36 cellular contexts compared by ENCODE assay signal in the genomic region with DNA sequence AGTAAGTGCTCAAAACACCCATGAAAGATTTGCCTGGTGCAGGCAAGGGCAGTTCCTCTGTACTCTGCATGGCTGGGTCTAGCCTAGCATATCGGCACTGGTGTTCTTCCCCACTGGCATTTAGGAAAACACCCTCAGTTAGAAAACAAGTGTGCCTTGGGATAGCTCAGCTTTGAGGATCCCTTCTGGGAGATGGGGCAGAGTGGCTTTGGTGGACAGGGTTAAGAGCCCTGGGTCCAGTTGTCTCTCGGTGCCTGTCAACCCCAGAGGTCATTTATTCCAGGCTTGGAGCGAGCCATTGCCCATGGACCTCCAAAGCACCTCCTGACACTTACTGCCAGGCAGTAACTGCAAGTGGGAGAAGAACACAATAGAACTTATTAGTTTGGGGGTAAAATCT.
"Had no signal": no experiment of that assay in that cellular context is flagged by ENCODE, and none has a peak within 500 bp of the region (broad histone marks: within the 10 kb centered on the region; RNA-seq: fewer than 3 reads in every experiment).

No MANE protein-coding gene starts in this region.

- H3K4me1 Mint-ChIP-seq: activated B cell treated with CpG ODN at 0.5 μM for 24 hours; activated CD4-positive, alpha-beta T cell treated with anti-CD3 and anti-CD28 coated beads, Interleukin-2, amount 10 ng/mL, durations not matched to agents 24 days and 14 days; activated naive CD4-positive, alpha-beta T cell treated with anti-CD3 and anti-CD28 coated beads, Interleukin-2, amount 10 ng/mL, durations not matched to agents 7 days and 5 days; activated naive CD4-positive, alpha-beta T cell treated with anti-CD3 and anti-CD28 coated beads, Interleukin-2, amount 50 U/mL, for 24 hours; activated naive CD8-positive, alpha-beta T cell treated with anti-CD3 and anti-CD28 coated beads, Interleukin-2, amount 10 ng/mL, durations not matched to agents 7 days and 5 days; activated naive CD8-positive, alpha-beta T cell treated with anti-CD3 and anti-CD28 coated beads, Interleukin-2, amount 50 U/mL, for 24 hours; activated T-helper 17 cell treated with anti-CD3 and anti-CD28 coated beads, Interleukin-2, amount 50 U/mL, for 72 hours; central memory CD8-positive, alpha-beta T cell had no signal

- H3K27ac ChIP-seq: ascending aorta, cardiac muscle cell, VCaP had no signal

- H3K27ac Mint-ChIP-seq: activated B cell treated with CpG ODN at 0.5 μM for 24 hours; activated CD4-positive, alpha-beta memory T cell treated with anti-CD3 and anti-CD28 coated beads for 36 hours; activated CD4-positive, alpha-beta T cell treated with anti-CD3 and anti-CD28 coated beads, Interleukin-2, amount 10 ng/mL, durations not matched to agents 24 days and 14 days; activated CD8-positive, alpha-beta T cell treated with anti-CD3 and anti-CD28 coated beads for 36 hours; activated naive CD4-positive, alpha-beta T cell treated with anti-CD3 and anti-CD28 coated beads, Interleukin-2, amount 10 ng/mL, durations not matched to agents 7 days and 5 days; activated naive CD4-positive, alpha-beta T cell treated with anti-CD3 and anti-CD28 coated beads, Interleukin-2, amount 50 U/mL, for 24 hours; activated naive CD8-positive, alpha-beta T cell; activated naive CD8-positive, alpha-beta T cell treated with anti-CD3 and anti-CD28 coated beads, Interleukin-2, amount 10 ng/mL, durations not matched to agents 7 days and 5 days; activated naive CD8-positive, alpha-beta T cell treated with anti-CD3 and anti-CD28 coated beads, Interleukin-2, amount 50 U/mL, for 24 hours; activated T-cell treated with anti-CD3 and anti-CD28 coated beads, Interleukin-2, amount 50 U/mL, for 72 hours; activated T-helper 1 cell treated with anti-CD3 and anti-CD28 coated beads, Interleukin-12 subunit alpha, Interleukin-12 subunit beta, Interleukin-2, Interleukin-4 antibody, amounts not matched to agents 30 ng/mL and 10 ng/mL and 1 ng/mL, durations not matched to agents 14 hours and 24 hours and 36 hours; activated T-helper 17 cell treated with anti-CD3 and anti-CD28 coated beads, Interleukin-2, amount 50 U/mL, for 72 hours; T-helper 1 cell treated with Interleukin-12 subunit alpha and Interleukin-12 subunit beta and Interleukin-4 antibody, amounts not matched to agents 30 μg/mL and 1 μg/mL, for 36 hours; T-helper 2 cell treated with Interferon-gamma antibody and Interleukin-4, amounts not matched to agents 5 μg/mL and 100 μg/mL, for 36 hours had no signal

- H3K36me3 Mint-ChIP-seq: activated CD4-positive, alpha-beta memory T cell treated with anti-CD3 and anti-CD28 coated beads for 36 hours; activated naive CD4-positive, alpha-beta T cell treated with anti-CD3 and anti-CD28 coated beads, Interleukin-2, amount 10 ng/mL, durations not matched to agents 7 days and 5 days; activated naive CD4-positive, alpha-beta T cell treated with anti-CD3 and anti-CD28 coated beads, Interleukin-2, amount 50 U/mL, for 24 hours; activated naive CD8-positive, alpha-beta T cell; activated naive CD8-positive, alpha-beta T cell treated with anti-CD3 and anti-CD28 coated beads, Interleukin-2, amount 10 ng/mL, durations not matched to agents 7 days and 5 days had no signal

- H3K4me3 Mint-ChIP-seq: activated B cell treated with CpG ODN at 0.5 μM for 24 hours; activated CD4-positive, alpha-beta memory T cell treated with anti-CD3 and anti-CD28 coated beads for 36 hours; activated CD4-positive, alpha-beta T cell treated with anti-CD3 and anti-CD28 coated beads, Interleukin-2, amount 10 ng/mL, durations not matched to agents 24 days and 14 days; activated CD8-positive, alpha-beta T cell treated with anti-CD3 and anti-CD28 coated beads for 36 hours; activated naive CD4-positive, alpha-beta T cell treated with anti-CD3 and anti-CD28 coated beads, Interleukin-2, amount 10 ng/mL, durations not matched to agents 7 days and 5 days; activated naive CD4-positive, alpha-beta T cell treated with anti-CD3 and anti-CD28 coated beads, Interleukin-2, amount 50 U/mL, for 24 hours; activated naive CD8-positive, alpha-beta T cell; activated naive CD8-positive, alpha-beta T cell treated with anti-CD3 and anti-CD28 coated beads, Interleukin-2, amount 10 ng/mL, durations not matched to agents 7 days and 5 days; activated naive CD8-positive, alpha-beta T cell treated with anti-CD3 and anti-CD28 coated beads, Interleukin-2, amount 50 U/mL, for 24 hours; activated T-cell treated with anti-CD3 and anti-CD28 coated beads, Interleukin-2, amount 50 U/mL, for 4 hours; activated T-cell treated with anti-CD3 and anti-CD28 coated beads, Interleukin-2, amount 50 U/mL, for 72 hours; activated T-helper 1 cell treated with anti-CD3 and anti-CD28 coated beads, Interleukin-12 subunit alpha, Interleukin-12 subunit beta, Interleukin-2, Interleukin-4 antibody, amounts not matched to agents 30 ng/mL and 10 ng/mL and 1 ng/mL, durations not matched to agents 14 hours and 24 hours and 36 hours; activated T-helper 17 cell treated with anti-CD3 and anti-CD28 coated beads, Interleukin-2, amount 50 U/mL, for 72 hours; brain; central memory CD8-positive, alpha-beta T cell; T-helper 1 cell treated with Interleukin-12 subunit alpha and Interleukin-12 subunit beta and Interleukin-4 antibody, amounts not matched to agents 30 μg/mL and 1 μg/mL, for 36 hours; T-helper 2 cell treated with Interferon-gamma antibody and Interleukin-4, amounts not matched to agents 5 μg/mL and 100 μg/mL, for 36 hours had no signal

- H3K9me3 Mint-ChIP-seq: activated B cell treated with CpG ODN at 0.5 μM for 24 hours; activated CD4-positive, alpha-beta memory T cell treated with anti-CD3 and anti-CD28 coated beads for 36 hours; activated CD4-positive, alpha-beta T cell treated with anti-CD3 and anti-CD28 coated beads, Interleukin-2, amount 10 ng/mL, durations not matched to agents 24 days and 14 days; activated CD8-positive, alpha-beta T cell treated with anti-CD3 and anti-CD28 coated beads for 36 hours; activated naive CD4-positive, alpha-beta T cell treated with anti-CD3 and anti-CD28 coated beads, Interleukin-2, amount 10 ng/mL, durations not matched to agents 7 days and 5 days; activated naive CD4-positive, alpha-beta T cell treated with anti-CD3 and anti-CD28 coated beads, Interleukin-2, amount 50 U/mL, for 24 hours; activated naive CD8-positive, alpha-beta T cell treated with anti-CD3 and anti-CD28 coated beads, Interleukin-2, amount 10 ng/mL, durations not matched to agents 7 days and 5 days; activated naive CD8-positive, alpha-beta T cell treated with anti-CD3 and anti-CD28 coated beads, Interleukin-2, amount 50 U/mL, for 24 hours; activated T-cell treated with anti-CD3 and anti-CD28 coated beads, Interleukin-2, amount 50 U/mL, for 4 hours; activated T-cell treated with anti-CD3 and anti-CD28 coated beads, Interleukin-2, amount 50 U/mL, for 72 hours; activated T-helper 1 cell treated with anti-CD3 and anti-CD28 coated beads, Interleukin-12 subunit alpha, Interleukin-12 subunit beta, Interleukin-2, Interleukin-4 antibody, amounts not matched to agents 30 ng/mL and 10 ng/mL and 1 ng/mL, durations not matched to agents 14 hours and 24 hours and 36 hours; activated T-helper 17 cell treated with anti-CD3 and anti-CD28 coated beads, Interleukin-2, amount 50 U/mL, for 72 hours; brain; central memory CD8-positive, alpha-beta T cell; T-helper 1 cell treated with Interleukin-12 subunit alpha and Interleukin-12 subunit beta and Interleukin-4 antibody, amounts not matched to agents 30 μg/mL and 1 μg/mL, for 36 hours; T-helper 2 cell treated with Interferon-gamma antibody and Interleukin-4, amounts not matched to agents 5 μg/mL and 100 μg/mL, for 36 hours had no signal

- H3K9me3 ChIP-seq: ascending aorta had no signal

- H3K4me3 ChIP-seq: ascending aorta, cardiac muscle cell had no signal

- H3K27me3 ChIP-seq: ascending aorta, cardiac muscle cell had no signal

- ATAC-seq: activated CD8-positive, alpha-beta T cell treated with anti-CD3 and anti-CD28 coated beads for 36 hours; activated naive CD8-positive, alpha-beta T cell treated with anti-CD3 and anti-CD28 coated beads, Interleukin-2, amount 50 U/mL, for 24 hours; activated T-cell treated with anti-CD3 and anti-CD28 coated beads, Interleukin-2, amount 50 U/mL, for 4 hours; activated T-cell treated with anti-CD3 and anti-CD28 coated beads, Interleukin-2, amount 50 U/mL, for 72 hours; activated T-helper 17 cell treated with anti-CD3 and anti-CD28 coated beads, Interleukin-2, amount 50 U/mL, for 72 hours had no signal

- H3K27me3 Mint-ChIP-seq: activated B cell treated with CpG ODN at 0.5 μM for 24 hours; activated CD4-positive, alpha-beta memory T cell treated with anti-CD3 and anti-CD28 coated beads for 36 hours; activated CD8-positive, alpha-beta T cell treated with anti-CD3 and anti-CD28 coated beads for 36 hours; activated naive CD4-positive, alpha-beta T cell treated with anti-CD3 and anti-CD28 coated beads, Interleukin-2, amount 10 ng/mL, durations not matched to agents 7 days and 5 days; activated naive CD8-positive, alpha-beta T cell; activated naive CD8-positive, alpha-beta T cell treated with anti-CD3 and anti-CD28 coated beads, Interleukin-2, amount 10 ng/mL, durations not matched to agents 7 days and 5 days; activated naive CD8-positive, alpha-beta T cell treated with anti-CD3 and anti-CD28 coated beads, Interleukin-2, amount 50 U/mL, for 24 hours had no signal

- DNase-seq: activated B cell treated with CpG ODN at 0.5 μM for 24 hours; activated CD4-positive, alpha-beta memory T cell treated with anti-CD3 and anti-CD28 coated beads for 36 hours; activated CD4-positive, alpha-beta T cell treated with anti-CD3 and anti-CD28 coated beads for 4 hours; activated CD4-positive, alpha-beta T cell treated with anti-CD3 and anti-CD28 coated beads, Interleukin-2, amount 10 ng/mL, durations not matched to agents 24 days and 14 days; activated CD4-positive, alpha-beta T cell treated with anti-CD3 and anti-CD28 coated beads, Interleukin-2, amount 50 U/mL, for 1 hour; activated CD4-positive, alpha-beta T cell treated with anti-CD3 and anti-CD28 coated beads, Interleukin-2, amount 50 U/mL, for 4 hours; activated CD4-positive, CD25-positive, alpha-beta regulatory T cell treated with anti-CD3 and anti-CD28 coated beads, Interleukin-2, amount 50 U/mL, for 72 hours; activated CD8-positive, alpha-beta memory T cell treated with anti-CD3 and anti-CD28 coated beads, Interleukin-2, amount 50 U/mL, for 4 hours; activated CD8-positive, alpha-beta T cell treated with anti-CD3 and anti-CD28 coated beads for 36 hours; activated effector memory CD4-positive, alpha-beta T cell treated with anti-CD3 and anti-CD28 coated beads, Interleukin-2, amount 50 U/mL, for 16 hours; activated gamma-delta T cell treated with Interleukin-2 at 50 U/mL for 16 hours; activated naive CD4-positive, alpha-beta T cell; activated naive CD4-positive, alpha-beta T cell treated with anti-CD3 and anti-CD28 coated beads, Interleukin-2, amount 10 ng/mL, durations not matched to agents 7 days and 5 days; activated naive CD8-positive, alpha-beta T cell treated with anti-CD3 and anti-CD28 coated beads, Interleukin-2, amount 10 ng/mL, durations not matched to agents 7 days and 5 days; activated naive CD8-positive, alpha-beta T cell treated with anti-CD3 and anti-CD28 coated beads, Interleukin-2, amount 50 U/mL, for 24 hours; activated T-cell treated with anti-CD3 and anti-CD28 coated beads for 4 hours; activated T-cell treated with anti-CD3 and anti-CD28 coated beads, Interleukin-2, amount 50 U/mL, for 1 hour; activated T-cell treated with anti-CD3 and anti-CD28 coated beads, Interleukin-2, amount 50 U/mL, for 4 hours; activated T-cell treated with anti-CD3 and anti-CD28 coated beads, Interleukin-2, amount 50 U/mL, for 72 hours; amygdala; anterior cingulate cortex; caudate nucleus; T-helper 1 cell; T-helper 2 cell; T-helper 9 cell had no signal
